ENCODE assay signal across 12 cellular contexts in genomic region chr1:9503001-9503675, GRCh38.
"Had no signal": no experiment of that assay in that cellular context is flagged by ENCODE, and none has a peak within 500 bp of the region (broad histone marks: within the 10 kb centered on the region; RNA-seq: fewer than 3 reads in every experiment).

No MANE protein-coding gene starts in this region.

- DNase-seq: activated CD4-positive, alpha-beta T cell treated with anti-CD3 and anti-CD28 coated beads for 1 hour; activated gamma-delta T cell treated with Interleukin-2 at 50 U/mL for 16 hours; activated T-cell treated with anti-CD3 and anti-CD28 coated beads for 4 hours; dermis blood vessel endothelial cell; posterior cingulate gyrus; stimulated activated CD4-positive, alpha-beta T cell treated with anti-CD3 and anti-CD28 coated beads, Interleukin-4, amount 100 ng/mL, for 24 hours; T-helper 17 cell had no signal

- H3K27me3 ChIP-seq: cardiac muscle cell had no signal

- H3K4me3 ChIP-seq: cardiac muscle cell had no signal

- H3K27ac ChIP-seq: cardiac muscle cell, neutrophil, VCaP had no signal

- H3K36me3 ChIP-seq: cardiac muscle cell, neutrophil had no signal

- ATAC-seq: natural killer cell treated with Interleukin-12 subunit alpha and Interleukin-12 subunit beta and Interleukin-15 and Interleukin-18, amount 100 ng/mL, for 72 hours; stimulated activated effector memory CD8-positive, alpha-beta T cell treated with anti-CD3 and anti-CD28 coated beads, Interleukin-12 subunit alpha, Interleukin-12 subunit beta, amount 100 ng/mL, for 72 hours; T-helper 17 cell had no signal

- H3K9me3 ChIP-seq: neutrophil had no signal
